7 cellular contexts compared by ENCODE assay signal in genomic region chr4:148837571-148837970, GRCh38.
DNase-seq lines count a peak whose midpoint lies in the region; FAIRE-seq and TF ChIP-seq lines count a peak whose summit lies in the region.
"Not testable (repeated sequence)": the region's sequence is repeated elsewhere in the genome, so short reads cannot be mapped to it uniquely, and the experiment has no call there.

No MANE protein-coding gene starts in this region.

- not testable (repeated sequence) for H2BK120ac ChIP-seq in H1 (replicated peaks; ENCODE audit: low read depth, low read length)

- not testable (repeated sequence) for H3K23ac ChIP-seq in H1 (ENCODE audit: insufficient read length)

- not testable (repeated sequence) for H3K4me2 ChIP-seq in mammary epithelial cell (ENCODE audit: insufficient read depth, low read depth, low read length); H1 (ENCODE audit: insufficient read depth in 1 of 2, low read depth in 2 of 2, low read length in 2 of 2)
- H3K4me2 ChIP-seq in keratinocyte (ENCODE audit: control insufficient read depth, extremely low read depth, insufficient read depth, low read depth, low read length), result peak overlapping the region; percentile 27
- H3K4me2 ChIP-seq in neural progenitor cell, result peak overlapping the region; percentile 37

- not testable (repeated sequence) for H2BK15ac ChIP-seq in H1 (ENCODE audit: low read length)

- H3K27me3 ChIP-seq in mammary epithelial cell (ENCODE audit: insufficient read depth, low read length); bronchial epithelial cell (ENCODE audit: control insufficient read depth, insufficient read depth, low read length); H1 (replicated peaks in 1 of 4; ENCODE audit: control insufficient read depth in 3 of 4, extremely low read depth in 1 of 4, insufficient read depth in 3 of 4, low read length in 3 of 4); keratinocyte (ENCODE audit: control insufficient read depth, extremely low read depth, insufficient read depth, low read length); neural progenitor cell: not testable (repeated sequence)

- not testable (repeated sequence) for TF ChIP-seq RAD21 in H1 (IDR thresholded peaks at IDR 0.05 in 1 of 2, conservative IDR thresholded peaks at IDR 0.05 in 1 of 2; ENCODE audit: low read depth in 2 of 2, low read length in 2 of 2)

- not testable (repeated sequence) for H3K23me2 ChIP-seq in H1 (ENCODE audit: low read depth, low read length)

- H4K5ac ChIP-seq in H1 (ENCODE audit: insufficient read length, low read depth, low read length), result not testable (repeated sequence)

- H3K9me1 ChIP-seq in keratinocyte (ENCODE audit: control insufficient read depth, extremely low read depth, insufficient read depth, low read length), result not testable (repeated sequence)

- TF ChIP-seq CTCF in mammary epithelial cell (conservative IDR thresholded peaks at IDR 0.05 in 1 of 2, IDR thresholded peaks at IDR 0.05 in 1 of 2; ENCODE audit: extremely low read depth in 1 of 2, insufficient read depth in 1 of 2, low read depth in 1 of 2, low read length in 2 of 2); bronchial epithelial cell (IDR thresholded peaks at IDR 0.05; ENCODE audit: insufficient read depth, low read length, severe bottlenecking); H1 (IDR thresholded peaks at IDR 0.05; ENCODE audit: control extremely low read depth in 1 of 3, insufficient read depth in 1 of 3, low read depth in 1 of 3, low read length in 3 of 3); epithelial cell of esophagus (IDR thresholded peaks at IDR 0.05; ENCODE audit: insufficient read depth, low read depth, low read length, missing control alignments); keratinocyte (optimal IDR thresholded peaks at IDR 0.05 in 1 of 3, IDR thresholded peaks at IDR 0.05 in 1 of 3, conservative IDR thresholded peaks at IDR 0.05 in 1 of 3; ENCODE audit: extremely low read depth in 1 of 3, insufficient read depth in 2 of 3, low read length in 3 of 3); neural progenitor cell (IDR thresholded peaks at IDR 0.05): not testable (repeated sequence)

- not testable (repeated sequence) for H3K9me3 Mint-ChIP-seq in neural progenitor cell

- intact Hi-C loops in mammary epithelial cell (cut with micrococcal nuclease), result not testable (repeated sequence)

- in situ Hi-C loops in mammary epithelial cell (cut with MboI; ENCODE audit: low sequenced_read_pairs in 2 of 2), result not testable (repeated sequence)

- H3K4ac ChIP-seq in H1 (replicated peaks; ENCODE audit: insufficient read length, low read depth, low read length), result not testable (repeated sequence)

- not testable (repeated sequence) for H3K18ac ChIP-seq in H1 (ENCODE audit: extremely low read depth, low read length)

- H3K4me1 Mint-ChIP-seq in neural progenitor cell, result not testable (repeated sequence)

- POLR2A ChIA-PET in H1 (lab: Charles Lee; ENCODE audit: partially characterized antibody), result not testable (repeated sequence)

- WGBS in mammary epithelial cell (ENCODE audit: low coverage, missing lambda C conversion rate), result 58% methylated on average over 2 of the region's 2 CpGs
- 82% methylated on average over 2 of the region's 2 CpGs; no CpG with 5 or more reads in 1 of the 2 experiments for WGBS in H1 (ENCODE audit: extremely low coverage in 1 of 2, insufficient coverage in 1 of 2, insufficient read length in 1 of 2, insufficient replicate concordance in 2 of 2, low coverage in 1 of 2, low lambda C conversion rate in 2 of 2, missing lambda C conversion rate in 1 of 2), 2 experiments

- dilution Hi-C loops in mammary epithelial cell (cut with HindIII; ENCODE audit: low sequenced_read_pairs); keratinocyte (cut with MboI; ENCODE audit: extremely low pct_ligation_motif_present, low sequenced_read_pairs): not testable (repeated sequence)

- not testable (repeated sequence) for H4K91ac ChIP-seq in H1 (replicated peaks; ENCODE audit: insufficient read length, low read length)

- not testable (repeated sequence) for H3K36me3 ChIP-seq in mammary epithelial cell (ENCODE audit: insufficient read depth, low read length); bronchial epithelial cell (ENCODE audit: control insufficient read depth, insufficient read depth, low read length); H1 (ENCODE audit: control insufficient read depth in 2 of 4, insufficient read depth in 4 of 4, low read length in 3 of 4); keratinocyte (ENCODE audit: control insufficient read depth in 2 of 2, extremely low read depth in 1 of 2, insufficient read depth in 2 of 2, low read length in 2 of 2); neural progenitor cell

- peak overlapping the region; percentile 31 for H3K27ac ChIP-seq in mammary epithelial cell (ENCODE audit: insufficient read depth, low read depth, low read length)
- not testable (repeated sequence) for H3K27ac ChIP-seq in H1 (ENCODE audit: low read depth, low read length); keratinocyte (ENCODE audit: control insufficient read depth, insufficient read depth, low read length); neural progenitor cell
- H3K27ac ChIP-seq in epithelial cell of prostate, result peak overlapping the region; percentile 37

- H3F3A ChIP-seq in neural progenitor cell (ENCODE audit: low read depth), result not testable (repeated sequence)

- not testable (repeated sequence) for H4K8ac ChIP-seq in H1 (ENCODE audit: extremely low read depth, insufficient read depth, low read length)

- CTCF ChIA-PET in mammary epithelial cell (lab: Charles Lee; ENCODE audit: low non-redundant PET); H1 (lab: Charles Lee; ENCODE audit: partially characterized antibody): not testable (repeated sequence)

- H3K27ac Mint-ChIP-seq in neural progenitor cell, result not testable (repeated sequence)

- not testable (repeated sequence) for TF ChIP-seq POLR2A in H1 (IDR thresholded peaks at IDR 0.05; ENCODE audit: control extremely low read depth in 1 of 2, low read depth in 2 of 2, low read length in 2 of 2)

- H2BK20ac ChIP-seq in H1 (ENCODE audit: low read length), result not testable (repeated sequence)

- not testable (repeated sequence) for H3K9me3 ChIP-seq in mammary epithelial cell (replicated peaks; ENCODE audit: insufficient read depth, low read length); H1 (ENCODE audit: insufficient read depth in 2 of 2, low read depth in 1 of 2, low read length in 1 of 2); keratinocyte (ENCODE audit: control insufficient read depth, low read depth, low read length); neural progenitor cell (ENCODE audit: low read depth)

- TF ChIP-seq EP300 in H1 (IDR thresholded peaks at IDR 0.05; ENCODE audit: borderline replicate concordance in 1 of 2, low read depth in 2 of 2, low read length in 2 of 2), result not testable (repeated sequence)

- not testable (repeated sequence) for BruUV-seq in mammary epithelial cell (replicated peaks; lab: Mats Ljungman, UMichigan)

- not testable (repeated sequence) for H4K20me1 ChIP-seq in mammary epithelial cell (ENCODE audit: insufficient read depth, low read length); H1 (replicated peaks in 1 of 2; ENCODE audit: control insufficient read depth in 1 of 2, insufficient read depth in 2 of 2, low read length in 2 of 2); keratinocyte (ENCODE audit: control insufficient read depth, extremely low read depth, insufficient read depth, low read length); neural progenitor cell (ENCODE audit: low read depth)

- not testable (repeated sequence) for H3K4me3 ChIP-seq in mammary epithelial cell (replicated peaks in 1 of 3; ENCODE audit: insufficient read depth in 1 of 3, low read depth in 2 of 3, low read length in 3 of 3); bronchial epithelial cell (ENCODE audit: low read depth, low read length); H1 (ENCODE audit: extremely low read depth in 1 of 4, insufficient read depth in 2 of 4, low read depth in 3 of 4, low read length in 4 of 4); epithelial cell of esophagus (ENCODE audit: low read length); keratinocyte (ENCODE audit: control insufficient read depth in 2 of 3, extremely low read depth in 1 of 3, insufficient read depth in 2 of 3, low read depth in 1 of 3, low read length in 3 of 3); neural progenitor cell

- H3K79me2 ChIP-seq in mammary epithelial cell (ENCODE audit: insufficient read depth, low read length); H1 (ENCODE audit: control insufficient read depth in 1 of 2, insufficient read depth in 2 of 2, low read length in 2 of 2); keratinocyte (ENCODE audit: control insufficient read depth, insufficient read depth, low read length); neural progenitor cell (ENCODE audit: low read depth): not testable (repeated sequence)

- H3K4me3 Mint-ChIP-seq in neural progenitor cell, result not testable (repeated sequence)

- H3K4me1 ChIP-seq in mammary epithelial cell (ENCODE audit: insufficient read depth, low read length) (peaks cover 15% of the 10 kb centered on the region), neural progenitor cell (peaks cover 28% of the 10 kb centered on the region)
- H3K4me1 ChIP-seq in H1 (replicated peaks in 1 of 4; ENCODE audit: control insufficient read depth in 3 of 4, insufficient read depth in 4 of 4, low read length in 3 of 4); keratinocyte (ENCODE audit: control insufficient read depth, extremely low read depth, insufficient read depth, low read length): not testable (repeated sequence)

- H2AK5ac ChIP-seq in H1 (ENCODE audit: low read depth, low read length), result not testable (repeated sequence)

- H3K9ac ChIP-seq in mammary epithelial cell (ENCODE audit: insufficient read depth, low read length); H1 (replicated peaks in 1 of 4; ENCODE audit: extremely low read depth in 1 of 4, low read depth in 3 of 4, low read length in 3 of 4); keratinocyte (ENCODE audit: control insufficient read depth, extremely low read depth, insufficient read depth, low read length); neural progenitor cell: not testable (repeated sequence)

- peak overlapping the region; percentile 58 for H2AFZ ChIP-seq in mammary epithelial cell (ENCODE audit: low read depth, low read length)
- 0 out of 2 replicates have a peak overlapping the region, but pooled peaks have one; percentile 20 for H2AFZ ChIP-seq in H1 (ENCODE audit: low read length)
- peak overlapping the region; percentile 69 for H2AFZ ChIP-seq in keratinocyte (ENCODE audit: control insufficient read depth, low read length)
- H2AFZ ChIP-seq in neural progenitor cell (replicated peaks), result not testable (repeated sequence)

- not testable (repeated sequence) for H3K79me1 ChIP-seq in H1 (ENCODE audit: low read depth, low read length)

- H2BK5ac ChIP-seq in H1 (ENCODE audit: low read depth, low read length), result not testable (repeated sequence)

- H2BK12ac ChIP-seq in H1 (ENCODE audit: low read depth, low read length), result not testable (repeated sequence)

- peak; percentile 40 for DNase-seq in mammary epithelial cell
- peak; percentile 73 for DNase-seq in bronchial epithelial cell (ENCODE audit: low read depth)
- not testable (repeated sequence) for DNase-seq in H1 (ENCODE audit: low read depth in 1 of 2, low spot score in 2 of 2); epithelial cell of prostate (ENCODE audit: low read depth, low spot score); keratinocyte (ENCODE audit: low read depth, low spot score); neural progenitor cell (ENCODE audit: low spot score)
- peak; percentile 30 for DNase-seq in epithelial cell of esophagus (ENCODE audit: low read depth)

- not testable (repeated sequence) for H3K27me3 Mint-ChIP-seq in neural progenitor cell (ENCODE audit: insufficient read depth, low read depth)

- H3K36me3 Mint-ChIP-seq in neural progenitor cell, result not testable (repeated sequence)

- not testable (repeated sequence) for H3K56ac ChIP-seq in H1 (replicated peaks; ENCODE audit: insufficient read length, low read depth, low read length)

- not testable (repeated sequence) for FAIRE-seq in bronchial epithelial cell (lab: Jason Lieb, UNC); H1 (lab: Jason Lieb, UNC)
- FAIRE-seq in keratinocyte (lab: Jason Lieb, UNC), result peak; percentile 52

- not testable (repeated sequence) for H3K14ac ChIP-seq in H1 (ENCODE audit: insufficient read length)
